10 cellular contexts compared by ENCODE assay signal in genomic region chr3:178352300-178353021, GRCh38.
DNase-seq lines count a peak whose midpoint lies in the region; ATAC-seq and TF ChIP-seq lines count a peak whose summit lies in the region.
"Had no signal": no experiment of that assay in that cellular context is flagged by ENCODE, and none has a peak within 500 bp of the region (broad histone marks: within the 10 kb centered on the region; RNA-seq: fewer than 3 reads in every experiment).

No MANE protein-coding gene starts in this region.

- H3K27me3 ChIP-seq in HUES64 (ENCODE audit: insufficient read depth, low read length) (no peaks in the 10 kb centered on the region), left lung (no peaks in the 10 kb centered on the region), Peyer's patch (no peaks in the 10 kb centered on the region)

- H3K9me3 ChIP-seq in HUES64 (ENCODE audit: insufficient read depth, low read depth, low read length) (no peaks in the 10 kb centered on the region), left lung (no peaks in the 10 kb centered on the region), Peyer's patch (no peaks in the 10 kb centered on the region)

- no peak overlapping the region for H3K27ac Mint-ChIP-seq in activated CD4-positive, alpha-beta T cell treated with anti-CD3 and anti-CD28 coated beads, Interleukin-2, amount 10 ng/mL, durations not matched to agents 24 days and 14 days
- H3K27ac Mint-ChIP-seq: activated CD8-positive, alpha-beta T cell treated with anti-CD3 and anti-CD28 coated beads, Interleukin-2, amount 10 ng/mL, durations not matched to agents 7 days and 5 days had no signal

- H3K4me3 ChIP-seq in AG10803 (ENCODE audit: low read length): no peak overlapping the region
- H3K4me3 ChIP-seq in HUES64 (ENCODE audit: low read length): no peak overlapping the region
- no peak overlapping the region for H3K4me3 ChIP-seq in astrocyte of the spinal cord (ENCODE audit: low read depth, low read length)
- H3K4me3 ChIP-seq in left lung: no peak overlapping the region
- H3K4me3 ChIP-seq in Peyer's patch: no peak overlapping the region

- H3K9me3 Mint-ChIP-seq in activated CD4-positive, alpha-beta T cell treated with anti-CD3 and anti-CD28 coated beads, Interleukin-2, amount 10 ng/mL, durations not matched to agents 24 days and 14 days: no peaks in the 10 kb centered on the region

- TF ChIP-seq POLR2A in Peyer's patch (IDR thresholded peaks at IDR 0.05): no peak

- H3K36me3 ChIP-seq in HUES64 (ENCODE audit: insufficient read depth, low read length) (no peaks in the 10 kb centered on the region), left lung (no peaks in the 10 kb centered on the region), Peyer's patch (no peaks in the 10 kb centered on the region)

- intact Hi-C loops in left lung (cut with DNase I): no loop called here
- intact Hi-C loops in activated CD4-positive, alpha-beta T cell treated with anti-CD3 and anti-CD28 coated beads, Interleukin-2, amount 10 ng/mL, durations not matched to agents 24 days and 14 days (cut with micrococcal nuclease): no loop called here

- DNase-seq in AG10803 (ENCODE audit: low read depth) (peak; percentile 94), astrocyte of the spinal cord (ENCODE audit: low read depth, low spot score) (peak; percentile 84), left lung (no peak), Peyer's patch (no peak), COLO668 (lab: John Stamatoyannopoulos, UW; ENCODE audit: unreplicated experiment) (no peak)
- no peak for DNase-seq in activated CD4-positive, alpha-beta T cell treated with anti-CD3 and anti-CD28 coated beads, Interleukin-2, amount 10 ng/mL, durations not matched to agents 24 days and 14 days
- DNase-seq: activated CD8-positive, alpha-beta T cell treated with anti-CD3 and anti-CD28 coated beads, Interleukin-2, amount 10 ng/mL, durations not matched to agents 7 days and 5 days; NCI-H1694 had no signal

- in situ Hi-C loops in astrocyte of the spinal cord (cut with HindIII; ENCODE audit: low sequenced_read_pairs): no loop called here

- no peak overlapping the region for H3K4me3 Mint-ChIP-seq in activated CD4-positive, alpha-beta T cell treated with anti-CD3 and anti-CD28 coated beads, Interleukin-2, amount 10 ng/mL, durations not matched to agents 24 days and 14 days
- H3K4me3 Mint-ChIP-seq: activated CD8-positive, alpha-beta T cell treated with anti-CD3 and anti-CD28 coated beads, Interleukin-2, amount 10 ng/mL, durations not matched to agents 7 days and 5 days had no signal

- H3K36me3 Mint-ChIP-seq in activated CD4-positive, alpha-beta T cell treated with anti-CD3 and anti-CD28 coated beads, Interleukin-2, amount 10 ng/mL, durations not matched to agents 24 days and 14 days (ENCODE audit: low read depth): no peaks in the 10 kb centered on the region

- peaks cover 22% of the 10 kb centered on the region for H3K4me1 ChIP-seq in HUES64 (ENCODE audit: insufficient read depth, low read length)
- no peaks in the 10 kb centered on the region for H3K4me1 ChIP-seq in left lung
- H3K4me1 ChIP-seq in Peyer's patch: no peaks in the 10 kb centered on the region

- 43% methylated on average over 3 of the region's 3 CpGs for WGBS in HUES64

- H3K27ac ChIP-seq in HUES64 (ENCODE audit: low read depth, low read length) (peak overlapping the region; percentile 7; the same call in 1 of the 2 replicates), left lung (peak overlapping the region in 1 of 2 donors; percentile 2), Peyer's patch (no peak overlapping the region)

- H3K27me3 Mint-ChIP-seq in activated CD4-positive, alpha-beta T cell treated with anti-CD3 and anti-CD28 coated beads, Interleukin-2, amount 10 ng/mL, durations not matched to agents 24 days and 14 days: no peaks in the 10 kb centered on the region

- H3K4me1 Mint-ChIP-seq in activated CD4-positive, alpha-beta T cell treated with anti-CD3 and anti-CD28 coated beads, Interleukin-2, amount 10 ng/mL, durations not matched to agents 24 days and 14 days: no peaks in the 10 kb centered on the region

- H3K9ac ChIP-seq in HUES64 (ENCODE audit: low read depth, low read length): no peak overlapping the region

- ATAC-seq in left lung (peak; percentile 35), GM18870 (IDR thresholded peaks at IDR 0.05; ENCODE audit: unreplicated experiment) (no peak)
- ATAC-seq: activated CD8-positive, alpha-beta T cell treated with anti-CD3 and anti-CD28 coated beads, Interleukin-2, amount 10 ng/mL, durations not matched to agents 7 days and 5 days had no signal

- TF ChIP-seq CTCF in AG10803 (conservative IDR thresholded peaks at IDR 0.05; ENCODE audit: low read length): no peak
- TF ChIP-seq CTCF in astrocyte of the spinal cord (IDR thresholded peaks at IDR 0.05; ENCODE audit: low read depth, low read length): no peak
- no peak for TF ChIP-seq CTCF in left lung (IDR thresholded peaks at IDR 0.05)
- no peak for TF ChIP-seq CTCF in Peyer's patch (IDR thresholded peaks at IDR 0.05)

Comparison
In these comparisons a context has a peak if more than half of its experiments do, and no peak if none do; other contexts are left out.
1. DNase-seq: peak in AG10803 (single experiment) and astrocyte of the spinal cord (single experiment); none in left lung (0 of 2), Peyer's patch (0 of 3), activated CD4-positive, alpha-beta T cell treated with anti-CD3 and anti-CD28 coated beads, Interleukin-2, amount 10 ng/mL, durations not matched to agents 24 days and 14 days (single experiment) and COLO668 (single experiment).